18 cellular contexts compared by ENCODE assay signal in the genomic region with DNA sequence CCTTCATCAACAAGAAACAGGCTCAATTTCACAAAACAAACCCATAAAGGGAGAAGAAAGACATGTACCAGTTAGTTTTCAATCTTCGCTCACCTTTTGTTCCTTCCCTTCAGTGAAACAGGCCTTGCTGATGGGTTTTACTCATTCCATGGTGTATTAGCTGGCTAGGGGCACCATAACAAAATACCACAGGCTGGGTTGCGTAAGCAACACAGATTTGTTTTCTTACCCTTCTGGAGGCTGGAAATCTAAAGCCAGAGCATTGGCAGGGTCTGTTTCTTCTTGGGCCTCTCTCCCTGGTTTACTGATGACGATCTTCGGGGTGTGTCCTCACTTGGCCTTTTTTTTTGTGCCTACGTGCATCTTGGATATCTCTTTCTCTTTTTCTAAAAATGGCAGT.
DNase-seq lines count a peak whose midpoint lies in the region; ATAC-seq lines count a peak whose summit lies in the region.
"Had no signal": no experiment of that assay in that cellular context is flagged by ENCODE, and none has a peak within 500 bp of the region (broad histone marks: within the 10 kb centered on the region; RNA-seq: fewer than 3 reads in every experiment).

No MANE protein-coding gene starts in this region.

- H4K8ac ChIP-seq in mesendoderm (ENCODE audit: low read depth, low read length) = no peak overlapping the region

- H3K9me3 ChIP-seq in mesodermal cell (ENCODE audit: control insufficient read depth, low read length) (no peaks in the 10 kb centered on the region), GM23248 (ENCODE audit: low read depth) (no peaks in the 10 kb centered on the region)
- H3K9me3 ChIP-seq: A549, Caco-2, HAP-1 had no signal

- H3K27me3 ChIP-seq in GM23248 (replicated peaks; ENCODE audit: insufficient read depth) = no peaks in the 10 kb centered on the region
- no peaks in the 10 kb centered on the region for H3K27me3 ChIP-seq in mesendoderm (ENCODE audit: insufficient read depth, low read length, poor library complexity)

- H2BK120ac ChIP-seq in mesendoderm (ENCODE audit: low read depth, low read length) = no peak overlapping the region

- no peak overlapping the region for H3K18ac ChIP-seq in mesendoderm (ENCODE audit: low read length)

- ATAC-seq in HG02885 (IDR thresholded peaks at IDR 0.05; ENCODE audit: poor library complexity, unreplicated experiment) = no peak
- ATAC-seq: A549 had no signal

- H3K79me1 ChIP-seq in mesendoderm (ENCODE audit: low read length) = no peaks in the 10 kb centered on the region

- no peak overlapping the region for H3K56ac ChIP-seq in mesendoderm (ENCODE audit: low read length)

- in situ Hi-C loops in GM23248 (cut with MboI) = no loop called here

- H3K4ac ChIP-seq in mesendoderm (ENCODE audit: low read depth, low read length) = no peak overlapping the region

- H3F3A ChIP-seq in GM23248 (ENCODE audit: insufficient read depth) = no peaks in the 10 kb centered on the region

- H3K4me2 ChIP-seq in GM23248 (ENCODE audit: unreplicated experiment) (no peak overlapping the region), mesendoderm (ENCODE audit: low read length) (no peak overlapping the region)
- H3K4me2 ChIP-seq: A549 had no signal

- H2BK15ac ChIP-seq in mesendoderm (replicated peaks; ENCODE audit: low read depth) = no peak overlapping the region

- H3K36me3 ChIP-seq in mesodermal cell (ENCODE audit: control insufficient read depth, insufficient read depth, low read length) = no peaks in the 10 kb centered on the region
- H3K36me3 ChIP-seq in GM23248 (ENCODE audit: low read depth) = no peaks in the 10 kb centered on the region
- H3K36me3 ChIP-seq in mesendoderm (ENCODE audit: control insufficient read depth, insufficient read depth, low read length) = no peaks in the 10 kb centered on the region
- H3K36me3 ChIP-seq: HAP-1 had no signal

- no peak overlapping the region for H2AK5ac ChIP-seq in mesendoderm (ENCODE audit: low read length)

- no peak overlapping the region for H2AFZ ChIP-seq in GM23248

- peak; percentile 45 for DNase-seq in NCI-H82 (lab: John Stamatoyannopoulos, UW)
- no peak for DNase-seq in NCI-H82 treated with DMSO at 0.1 percent for 48 hours (lab: John Stamatoyannopoulos, UW; ENCODE audit: unreplicated experiment)
- DNase-seq in SK-N-DZ (ENCODE audit: low spot score) = peak; percentile 69
- peak; percentile 50 for DNase-seq in renal cortical epithelial cell (ENCODE audit: low read depth)
- DNase-seq in GM23248 = no peak
- DNase-seq in mesendoderm = no peak
- DNase-seq: AML-193; Caco-2; CD4-positive, alpha-beta T cell; GDM1; GOT3 had no signal

- peaks cover 5% of the 10 kb centered on the region for H3K4me1 ChIP-seq in mesodermal cell (ENCODE audit: control insufficient read depth, insufficient read depth, low read length, poor library complexity, severe bottlenecking)
- no peaks in the 10 kb centered on the region for H3K4me1 ChIP-seq in GM23248 (ENCODE audit: insufficient read depth)
- H3K4me1 ChIP-seq in mesendoderm (ENCODE audit: control insufficient read depth, low read depth, low read length) = no peaks in the 10 kb centered on the region
- H3K4me1 ChIP-seq: A549, Caco-2, HAP-1 had no signal

- H4K5ac ChIP-seq in mesendoderm (ENCODE audit: low read length) = no peak overlapping the region

- no peak overlapping the region for H3K9ac ChIP-seq in GM23248
- no peak overlapping the region for H3K9ac ChIP-seq in mesendoderm (ENCODE audit: low read length)

- WGBS in mesodermal cell (ENCODE audit: insufficient coverage in 2 of 2), 2 experiments = 79 to 97% methylated on average over 3 to 4 of the region's 5 CpGs
- 31 to 39% methylated on average over 4 to 5 of the region's 5 CpGs for WGBS in GM23248 (ENCODE audit: low coverage in 1 of 2, low lambda C conversion rate in 2 of 2, missing lambda C conversion rate in 2 of 2), 2 experiments
- no CpG with 5 or more reads among the region's 5 CpGs for WGBS in mesendoderm (ENCODE audit: extremely low coverage, insufficient coverage, low lambda C conversion rate)

- no peaks in the 10 kb centered on the region for H3K9me2 ChIP-seq in GM23248 (ENCODE audit: insufficient read depth)

- peak overlapping the region; percentile 6 for H3K27ac ChIP-seq in mesodermal cell (ENCODE audit: low read depth, low read length, severe bottlenecking)
- H3K27ac ChIP-seq in GM23248 = no peak overlapping the region
- no peak overlapping the region for H3K27ac ChIP-seq in mesendoderm (ENCODE audit: low read depth, low read length)
- H3K27ac ChIP-seq: 22Rv1, A549, C4-2B, HL-60 had no signal

- no peak overlapping the region for H3K4me3 ChIP-seq in mesodermal cell (ENCODE audit: extremely low read depth, insufficient read depth, low read length, poor library complexity, severe bottlenecking)
- H3K4me3 ChIP-seq in GM23248 = no peak overlapping the region
- H3K4me3 ChIP-seq in mesendoderm (ENCODE audit: low read length) = no peak overlapping the region
- H3K4me3 ChIP-seq: A549, HAP-1 had no signal

- H3K79me2 ChIP-seq in GM23248 (ENCODE audit: insufficient read depth) = no peaks in the 10 kb centered on the region
- no peaks in the 10 kb centered on the region for H3K79me2 ChIP-seq in mesendoderm (ENCODE audit: control insufficient read depth, insufficient read depth, low read length)

- H4K20me1 ChIP-seq in GM23248 (ENCODE audit: insufficient read depth) = no peaks in the 10 kb centered on the region

- no peak overlapping the region for H3K23ac ChIP-seq in mesendoderm (ENCODE audit: low read length)

- no peak overlapping the region for H2BK5ac ChIP-seq in mesendoderm (ENCODE audit: low read length)

Comparison
In these comparisons a context has a peak if more than half of its experiments do, and no peak if none do; other contexts are left out.
1. DNase-seq: peak in NCI-H82 (single experiment), SK-N-DZ (single experiment) and renal cortical epithelial cell (single experiment); none in NCI-H82 treated with DMSO at 0.1 percent for 48 hours (single experiment), GM23248 (single experiment) and mesendoderm (single experiment).